10 cellular contexts compared by ENCODE assay signal in genomic region chr16:30551781-30552180, GRCh38. TPM values are rescaled to one million over a fixed set of nuclear protein-coding genes. Genes with fewer than 3 reads are reported as not detected.
A peak's percentile ranks its signal among the peaks of the same experiment; 100 is the strongest.
DNase-seq lines count a peak whose midpoint lies in the region; ATAC-seq and TF ChIP-seq lines count a peak whose summit lies in the region.
"Had no signal": no experiment of that assay in that cellular context is flagged by ENCODE, and none has a peak within 500 bp of the region (broad histone marks: within the 10 kb centered on the region; RNA-seq: fewer than 3 reads in every experiment).

No MANE protein-coding gene starts in this region.

- H3K4me3 Mint-ChIP-seq in stimulated activated effector memory CD8-positive, alpha-beta T cell treated with anti-CD3 and anti-CD28 coated beads, Interleukin-12 subunit alpha, Interleukin-12 subunit beta, amount 100 ng/mL, for 72 hours, result peak overlapping the region; percentile 68
- H3K4me3 Mint-ChIP-seq in progenitor cell of endocrine pancreas (ENCODE audit: low read depth), result no peak overlapping the region

- peaks cover 57% of the 10 kb centered on the region for H3K36me3 Mint-ChIP-seq in stimulated activated effector memory CD8-positive, alpha-beta T cell treated with anti-CD3 and anti-CD28 coated beads, Interleukin-12 subunit alpha, Interleukin-12 subunit beta, amount 100 ng/mL, for 72 hours
- peaks cover 43% of the 10 kb centered on the region for H3K36me3 Mint-ChIP-seq in progenitor cell of endocrine pancreas (ENCODE audit: insufficient read depth)

- TF ChIP-seq CTCF in progenitor cell of endocrine pancreas (IDR thresholded peaks at IDR 0.05; ENCODE audit: unreplicated experiment), result no peak

- H3K27ac Mint-ChIP-seq in stimulated activated effector memory CD8-positive, alpha-beta T cell treated with anti-CD3 and anti-CD28 coated beads, Interleukin-12 subunit alpha, Interleukin-12 subunit beta, amount 100 ng/mL, for 72 hours, result peak overlapping the region; percentile 97
- H3K27ac Mint-ChIP-seq in progenitor cell of endocrine pancreas, result no peak overlapping the region

- no peaks in the 10 kb centered on the region for H3K9me3 Mint-ChIP-seq in stimulated activated effector memory CD8-positive, alpha-beta T cell treated with anti-CD3 and anti-CD28 coated beads, Interleukin-12 subunit alpha, Interleukin-12 subunit beta, amount 100 ng/mL, for 72 hours
- H3K9me3 Mint-ChIP-seq in progenitor cell of endocrine pancreas (ENCODE audit: low read depth), result peaks cover 12% of the 10 kb centered on the region

- peak; percentile 86 for ATAC-seq in stimulated activated effector memory CD8-positive, alpha-beta T cell treated with anti-CD3 and anti-CD28 coated beads, Interleukin-12 subunit alpha, Interleukin-12 subunit beta, amount 100 ng/mL, for 72 hours
- no peak for ATAC-seq in HG02870 (IDR thresholded peaks at IDR 0.05; ENCODE audit: unreplicated experiment)

- DNase-seq in T-helper 22 cell (ENCODE audit: low read depth) (peak; percentile 72), activated T-cell treated with anti-CD3 and anti-CD28 coated beads for 48 hours (ENCODE audit: low read depth) (peak; percentile 55), islet precursor cell (peak; percentile 77), progenitor cell of endocrine pancreas (ENCODE audit: low spot score, unreplicated experiment) (no peak), cerebellar cortex (ENCODE audit: low spot score) (no peak), HT-29 (ENCODE audit: low spot score) (no peak)
- peak in 1 of 2 donors; percentile 68 for DNase-seq in stimulated activated effector memory CD8-positive, alpha-beta T cell treated with anti-CD3 and anti-CD28 coated beads, Interleukin-12 subunit alpha, Interleukin-12 subunit beta, amount 100 ng/mL, for 72 hours (ENCODE audit: low spot score in 2 of 2)
- DNase-seq: DMS53, right lobe of liver had no signal

- no peaks in the 10 kb centered on the region for H3K27me3 Mint-ChIP-seq in progenitor cell of endocrine pancreas

- H3K4me1 Mint-ChIP-seq in stimulated activated effector memory CD8-positive, alpha-beta T cell treated with anti-CD3 and anti-CD28 coated beads, Interleukin-12 subunit alpha, Interleukin-12 subunit beta, amount 100 ng/mL, for 72 hours, result peaks cover 65% of the 10 kb centered on the region
- peaks cover 39% of the 10 kb centered on the region for H3K4me1 Mint-ChIP-seq in progenitor cell of endocrine pancreas (ENCODE audit: low read depth)

RNA-seq across cellular contexts. Expression of gene ZNF764, which starts 6.4 kb away (rescaled TPM):
- total RNA-seq in progenitor cell of endocrine pancreas, result 36.1 and 36.6 TPM in 2 replicates
- total RNA-seq in HT-29 (2014; rRNA removed; shearing (Covaris generic)), result 8.3 and 9.9 TPM in 2 replicates

RNA-seq across cellular contexts. Expression of gene ZNF747, which starts 17.1 kb away (rescaled TPM):
- 18.1 and 19.1 TPM in 2 replicates for total RNA-seq in progenitor cell of endocrine pancreas
- total RNA-seq in HT-29 (2014; rRNA removed; shearing (Covaris generic)), result 7.9 and 8.8 TPM in 2 replicates

RNA-seq across cellular contexts. Expression of gene ZNF688, which starts 19.7 kb away (rescaled TPM):
- 20.0 and 22.5 TPM in 2 replicates for total RNA-seq in progenitor cell of endocrine pancreas
- 5.7 and 7.5 TPM in 2 replicates for total RNA-seq in HT-29 (2014; rRNA removed; shearing (Covaris generic))

RNA-seq across cellular contexts. Expression of gene ZNF768, which starts 25.4 kb away (rescaled TPM):
- total RNA-seq in progenitor cell of endocrine pancreas, result 80.0 and 83.6 TPM in 2 replicates
- 47.1 and 47.9 TPM in 2 replicates for total RNA-seq in HT-29 (2014; rRNA removed; shearing (Covaris generic))

RNA-seq across cellular contexts. Expression of gene ZNF785, which starts 33.7 kb away (rescaled TPM):
- total RNA-seq in progenitor cell of endocrine pancreas, result 46.2 and 50.0 TPM in 2 replicates
- 7.7 and 12.2 TPM in 2 replicates for total RNA-seq in HT-29 (2014; rRNA removed; shearing (Covaris generic))

Comparison
In these comparisons a context has a peak if more than half of its experiments do, and no peak if none do; other contexts are left out.
1. DNase-seq: peak in T-helper 22 cell (single experiment), activated T-cell treated with anti-CD3 and anti-CD28 coated beads for 48 hours (single experiment) and islet precursor cell (single experiment); none in progenitor cell of endocrine pancreas (single experiment), cerebellar cortex (single experiment) and HT-29 (single experiment).